In genomic region chr1:180962178-180962577, GRCh38 we compare ENCODE assay signal across 19 cellular contexts. TPM values are rescaled to one million over a fixed set of nuclear protein-coding genes. Genes with fewer than 3 reads are reported as not detected.
DNase-seq lines count a peak whose midpoint lies in the region; ATAC-seq lines count a peak whose summit lies in the region.
"Had no signal": no experiment of that assay in that cellular context is flagged by ENCODE, and none has a peak within 500 bp of the region (broad histone marks: within the 10 kb centered on the region; RNA-seq: fewer than 3 reads in every experiment).

No MANE protein-coding gene starts in this region.

- H3K36me3 ChIP-seq in thymus (ENCODE audit: control insufficient read depth, insufficient read depth) (no peaks in the 10 kb centered on the region), Karpas-422 (ENCODE audit: insufficient read depth, low read length) (no peaks in the 10 kb centered on the region)
- H3K36me3 ChIP-seq: right lobe of liver, vagina had no signal

- DNase-seq in NCI-H1092 treated with DMSO at 0.1 percent for 48 hours (lab: John Stamatoyannopoulos, UW) (peak; percentile 32), NCI-H69 (lab: John Stamatoyannopoulos, UW) (peak; percentile 93), left lobe of liver (ENCODE audit: low spot score) (no peak), Karpas-422 (no peak), islet precursor cell (no peak)
- DNase-seq in activated CD4-positive, alpha-beta T cell treated with anti-CD3 and anti-CD28 coated beads, Interleukin-2, amount 10 ng/mL, durations not matched to agents 24 days and 14 days = no peak
- DNase-seq: activated B cell treated with CpG ODN at 0.5 μM for 24 hours; activated naive CD4-positive, alpha-beta T cell treated with anti-CD3 and anti-CD28 coated beads for 36 hours; brain microvascular endothelial cell; effector CD4-positive, alpha-beta T cell; foreskin fibroblast; H9; right lobe of liver; stimulated activated CD4-positive, alpha-beta T cell treated with anti-CD3 and anti-CD28 coated beads, Interleukin-4, amount 100 ng/mL, for 24 hours had no signal

- H3K27me3 ChIP-seq in thymus (ENCODE audit: control insufficient read depth, insufficient read depth) (no peaks in the 10 kb centered on the region), Karpas-422 (ENCODE audit: low read length) (no peaks in the 10 kb centered on the region)
- H3K27me3 ChIP-seq: BLaER1, brain microvascular endothelial cell, right lobe of liver, vagina had no signal

- H3K36me3 Mint-ChIP-seq in activated CD4-positive, alpha-beta T cell treated with anti-CD3 and anti-CD28 coated beads, Interleukin-2, amount 10 ng/mL, durations not matched to agents 24 days and 14 days (ENCODE audit: low read depth) = peaks cover 51% of the 10 kb centered on the region

- ATAC-seq in left lobe of liver = peak; percentile 74

- peaks cover 8% of the 10 kb centered on the region; the same call in 1 of the 2 replicates for H3K79me2 ChIP-seq in Karpas-422 (ENCODE audit: low read length)

- H2AFZ ChIP-seq in Karpas-422 (ENCODE audit: low read length) = no peak overlapping the region

- intact Hi-C loops in activated CD4-positive, alpha-beta T cell treated with anti-CD3 and anti-CD28 coated beads, Interleukin-2, amount 10 ng/mL, durations not matched to agents 24 days and 14 days (cut with micrococcal nuclease) = no loop called here

- H3K4me3 Mint-ChIP-seq in activated CD4-positive, alpha-beta T cell treated with anti-CD3 and anti-CD28 coated beads, Interleukin-2, amount 10 ng/mL, durations not matched to agents 24 days and 14 days = no peak overlapping the region
- H3K4me3 Mint-ChIP-seq: activated B cell treated with CpG ODN at 0.5 μM for 24 hours; activated naive CD4-positive, alpha-beta T cell treated with anti-CD3 and anti-CD28 coated beads for 36 hours; H9; neural crest cell; T-helper 1 cell treated with Interleukin-12 subunit alpha and Interleukin-12 subunit beta and Interleukin-4 antibody, amounts not matched to agents 30 μg/mL and 1 μg/mL, for 36 hours had no signal

- no peaks in the 10 kb centered on the region for H3K27me3 Mint-ChIP-seq in activated CD4-positive, alpha-beta T cell treated with anti-CD3 and anti-CD28 coated beads, Interleukin-2, amount 10 ng/mL, durations not matched to agents 24 days and 14 days
- H3K27me3 Mint-ChIP-seq: activated B cell treated with CpG ODN at 0.5 μM for 24 hours had no signal

- H3K9me3 Mint-ChIP-seq in activated CD4-positive, alpha-beta T cell treated with anti-CD3 and anti-CD28 coated beads, Interleukin-2, amount 10 ng/mL, durations not matched to agents 24 days and 14 days = peaks cover 5% of the 10 kb centered on the region
- H3K9me3 Mint-ChIP-seq: neural crest cell; T-helper 1 cell treated with Interleukin-12 subunit alpha and Interleukin-12 subunit beta and Interleukin-4 antibody, amounts not matched to agents 30 μg/mL and 1 μg/mL, for 36 hours had no signal

- peaks cover 12% of the 10 kb centered on the region for H3K4me1 Mint-ChIP-seq in activated CD4-positive, alpha-beta T cell treated with anti-CD3 and anti-CD28 coated beads, Interleukin-2, amount 10 ng/mL, durations not matched to agents 24 days and 14 days

- H3K4me3 ChIP-seq in thymus (ENCODE audit: low read length) = no peak overlapping the region
- no peak overlapping the region for H3K4me3 ChIP-seq in Karpas-422 (ENCODE audit: low read length)
- H3K4me3 ChIP-seq: BLaER1, right lobe of liver, vagina had no signal

- no peak overlapping the region for H3K27ac Mint-ChIP-seq in activated CD4-positive, alpha-beta T cell treated with anti-CD3 and anti-CD28 coated beads, Interleukin-2, amount 10 ng/mL, durations not matched to agents 24 days and 14 days
- H3K27ac Mint-ChIP-seq: activated B cell treated with CpG ODN at 0.5 μM for 24 hours; activated naive CD4-positive, alpha-beta T cell treated with anti-CD3 and anti-CD28 coated beads for 36 hours; T-helper 1 cell treated with Interleukin-12 subunit alpha and Interleukin-12 subunit beta and Interleukin-4 antibody, amounts not matched to agents 30 μg/mL and 1 μg/mL, for 36 hours had no signal

- no peaks in the 10 kb centered on the region for H3K9me2 ChIP-seq in Karpas-422 (replicated peaks; ENCODE audit: insufficient read depth, low read length)

- H3K27ac ChIP-seq in thymus (ENCODE audit: low read depth) (peak overlapping the region; percentile 20), Karpas-422 (ENCODE audit: low read length) (no peak overlapping the region)
- H3K27ac ChIP-seq: BLaER1, brain microvascular endothelial cell, right lobe of liver, vagina had no signal

- no peaks in the 10 kb centered on the region for H4K20me1 ChIP-seq in Karpas-422 (ENCODE audit: insufficient read depth, low read depth, low read length)

- H3K4me1 ChIP-seq in thymus (ENCODE audit: control insufficient read depth, insufficient read depth, low read length) (peaks cover 31% of the 10 kb centered on the region), Karpas-422 (ENCODE audit: low read length) (no peaks in the 10 kb centered on the region)
- H3K4me1 ChIP-seq: right lobe of liver had no signal

- WGBS in thymus = 33% methylated on average over 4 of the region's 4 CpGs

- no peak overlapping the region for H3K4me2 ChIP-seq in Karpas-422 (ENCODE audit: low read depth, low read length, poor library complexity, severe bottlenecking)
- H3K4me2 ChIP-seq: BLaER1 had no signal

- H3K9ac ChIP-seq in Karpas-422 (ENCODE audit: low read length) = no peak overlapping the region
- H3K9ac ChIP-seq: BLaER1 had no signal

- H3K9me3 ChIP-seq in thymus (ENCODE audit: control insufficient read depth) = no peaks in the 10 kb centered on the region
- no peaks in the 10 kb centered on the region for H3K9me3 ChIP-seq in Karpas-422 (ENCODE audit: low read length)
- H3K9me3 ChIP-seq: right lobe of liver, vagina had no signal

RNA-seq across cellular contexts. Expression of gene KIAA1614, which starts 49.5 kb away (rescaled TPM):
- 0.13 TPM for total RNA-seq in left lobe of liver
- polyA plus RNA-seq in thymus = 0.84 TPM
- total RNA-seq in Karpas-422 (2014; rRNA removed; shearing (Covaris generic); ENCODE audit: low replicate concordance) = 0.07 TPM in 1 of 2 replicates, not detected in the other
- total RNA-seq in activated CD4-positive, alpha-beta T cell treated with anti-CD3 and anti-CD28 coated beads, Interleukin-2, amount 10 ng/mL, durations not matched to agents 24 days and 14 days = 0.16 and 0.26 TPM in 2 replicates
- total RNA-seq: activated naive CD4-positive, alpha-beta T cell treated with anti-CD3 and anti-CD28 coated beads for 36 hours had no signal

Comparison
In these comparisons a context has a peak if more than half of its experiments do, and no peak if none do; other contexts are left out.
1. DNase-seq: peak in NCI-H1092 treated with DMSO at 0.1 percent for 48 hours (single experiment) and NCI-H69 (single experiment); none in left lobe of liver (single experiment), Karpas-422 (single experiment), islet precursor cell (single experiment) and activated CD4-positive, alpha-beta T cell treated with anti-CD3 and anti-CD28 coated beads, Interleukin-2, amount 10 ng/mL, durations not matched to agents 24 days and 14 days (single experiment).